Comparison of ENCODE assay signal across 1 cellular context in the genomic region with DNA sequence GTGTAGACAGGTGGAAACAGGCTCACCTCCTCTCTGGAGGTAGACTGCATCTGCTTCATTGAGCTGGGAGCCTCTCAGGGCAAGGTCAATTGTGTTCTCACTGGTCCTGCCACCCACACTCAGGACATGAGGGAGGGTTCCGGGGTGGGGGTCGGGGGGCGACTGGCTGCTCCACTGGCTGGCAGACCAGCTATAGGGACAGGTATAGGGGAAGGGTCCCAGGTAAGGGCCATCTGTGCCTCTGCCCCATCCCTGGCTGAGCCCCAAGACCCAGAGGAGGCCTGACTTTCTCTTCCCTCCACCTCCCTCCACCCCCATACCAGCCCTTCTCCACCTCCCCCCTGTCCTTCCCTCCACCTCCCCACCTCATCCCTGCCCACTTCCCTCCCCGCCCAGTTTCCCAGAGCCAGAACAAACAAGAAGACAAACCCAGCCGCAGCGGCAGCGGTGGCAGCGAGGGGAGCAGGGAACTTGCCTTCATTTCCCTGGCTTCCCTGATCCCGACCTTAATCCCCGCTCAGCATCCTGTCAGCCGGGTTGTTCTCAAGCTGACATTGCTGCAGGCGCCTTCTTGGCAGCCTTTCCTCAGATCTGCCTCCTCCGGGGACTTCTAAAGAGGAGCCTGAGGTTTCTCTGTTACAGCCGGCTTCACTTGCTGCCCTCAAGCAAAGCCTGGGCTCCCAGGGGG.
A peak's percentile ranks its signal among the peaks of the same experiment; 100 is the strongest.
TF ChIP-seq lines count a peak whose summit lies in the region.

No MANE protein-coding gene starts in this region.

TF ChIP-seq in HEK293, 187 proteins besides CTCF, POLR2A, EP300 and RAD21 (continued from another document):
- TF ChIP-seq EGR2 (tag by site-specific recombination; IDR thresholded peaks at IDR 0.05; ENCODE audit: low read depth) (peak; percentile 89), ZNF354C (tag by site-specific recombination; IDR thresholded peaks at IDR 0.05; ENCODE audit: borderline replicate concordance, low read depth) (no peak), ZNF223 (tag by site-specific recombination; IDR thresholded peaks at IDR 0.05) (no peak), REPIN1 (tag by site-specific recombination; IDR thresholded peaks at IDR 0.05; ENCODE audit: low read depth) (no peak), ZNF677 (tag by site-specific recombination; IDR thresholded peaks at IDR 0.05) (no peak), ZNF184 (tag by site-specific recombination; IDR thresholded peaks at IDR 0.05) (no peak), ZNF629 (tag by site-specific recombination; IDR thresholded peaks at IDR 0.05) (no peak), ZNF341 (tag by site-specific recombination; IDR thresholded peaks at IDR 0.05; ENCODE audit: low read depth) (peak; percentile 93), ZNF266 (tag by site-specific recombination; IDR thresholded peaks at IDR 0.05; ENCODE audit: low read depth) (no peak), ZNF433 (tag by site-specific recombination; IDR thresholded peaks at IDR 0.05; ENCODE audit: low read depth) (no peak), ZNF555 (tag by site-specific recombination; conservative IDR thresholded peaks at IDR 0.05) (no peak), ZFP37 (tag by site-specific recombination; IDR thresholded peaks at IDR 0.05) (no peak), OSR2 (tag by site-specific recombination; IDR thresholded peaks at IDR 0.05) (0 out of 2 replicates have a peak, but pooled peaks have one; percentile 17), MYNN (tag by site-specific recombination; IDR thresholded peaks at IDR 0.05; ENCODE audit: borderline replicate concordance) (no peak), ZNF335 (tag by site-specific recombination; conservative IDR thresholded peaks at IDR 0.05) (peak; percentile 60), GLI2 (tag by site-specific recombination; IDR thresholded peaks at IDR 0.05; ENCODE audit: borderline replicate concordance, low read depth) (no peak), ZNF404 (tag by site-specific recombination; IDR thresholded peaks at IDR 0.05) (no peak), ZBTB17 (tag by site-specific recombination; IDR thresholded peaks at IDR 0.05) (no peak), ZNF423 (tag by site-specific recombination; IDR thresholded peaks at IDR 0.05) (no peak), ZXDB (tag by site-specific recombination; IDR thresholded peaks at IDR 0.05) (no peak), ZNF211 (tag by site-specific recombination; IDR thresholded peaks at IDR 0.05; ENCODE audit: low read depth) (no peak)
- TF ChIP-seq, protein P1, sequence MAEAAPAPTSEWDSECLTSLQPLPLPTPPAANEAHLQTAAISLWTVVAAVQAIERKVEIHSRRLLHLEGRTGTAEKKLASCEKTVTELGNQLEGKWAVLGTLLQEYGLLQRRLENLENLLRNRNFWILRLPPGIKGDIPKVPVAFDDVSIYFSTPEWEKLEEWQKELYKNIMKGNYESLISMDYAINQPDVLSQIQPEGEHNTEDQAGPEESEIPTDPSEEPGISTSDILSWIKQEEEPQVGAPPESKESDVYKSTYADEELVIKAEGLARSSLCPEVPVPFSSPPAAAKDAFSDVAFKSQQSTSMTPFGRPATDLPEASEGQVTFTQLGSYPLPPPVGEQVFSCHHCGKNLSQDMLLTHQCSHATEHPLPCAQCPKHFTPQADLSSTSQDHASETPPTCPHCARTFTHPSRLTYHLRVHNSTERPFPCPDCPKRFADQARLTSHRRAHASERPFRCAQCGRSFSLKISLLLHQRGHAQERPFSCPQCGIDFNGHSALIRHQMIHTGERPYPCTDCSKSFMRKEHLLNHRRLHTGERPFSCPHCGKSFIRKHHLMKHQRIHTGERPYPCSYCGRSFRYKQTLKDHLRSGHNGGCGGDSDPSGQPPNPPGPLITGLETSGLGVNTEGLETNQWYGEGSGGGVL (tag by site-specific recombination; IDR thresholded peaks at IDR 0.05) = peak; percentile 62
- TF ChIP-seq, protein P2, sequence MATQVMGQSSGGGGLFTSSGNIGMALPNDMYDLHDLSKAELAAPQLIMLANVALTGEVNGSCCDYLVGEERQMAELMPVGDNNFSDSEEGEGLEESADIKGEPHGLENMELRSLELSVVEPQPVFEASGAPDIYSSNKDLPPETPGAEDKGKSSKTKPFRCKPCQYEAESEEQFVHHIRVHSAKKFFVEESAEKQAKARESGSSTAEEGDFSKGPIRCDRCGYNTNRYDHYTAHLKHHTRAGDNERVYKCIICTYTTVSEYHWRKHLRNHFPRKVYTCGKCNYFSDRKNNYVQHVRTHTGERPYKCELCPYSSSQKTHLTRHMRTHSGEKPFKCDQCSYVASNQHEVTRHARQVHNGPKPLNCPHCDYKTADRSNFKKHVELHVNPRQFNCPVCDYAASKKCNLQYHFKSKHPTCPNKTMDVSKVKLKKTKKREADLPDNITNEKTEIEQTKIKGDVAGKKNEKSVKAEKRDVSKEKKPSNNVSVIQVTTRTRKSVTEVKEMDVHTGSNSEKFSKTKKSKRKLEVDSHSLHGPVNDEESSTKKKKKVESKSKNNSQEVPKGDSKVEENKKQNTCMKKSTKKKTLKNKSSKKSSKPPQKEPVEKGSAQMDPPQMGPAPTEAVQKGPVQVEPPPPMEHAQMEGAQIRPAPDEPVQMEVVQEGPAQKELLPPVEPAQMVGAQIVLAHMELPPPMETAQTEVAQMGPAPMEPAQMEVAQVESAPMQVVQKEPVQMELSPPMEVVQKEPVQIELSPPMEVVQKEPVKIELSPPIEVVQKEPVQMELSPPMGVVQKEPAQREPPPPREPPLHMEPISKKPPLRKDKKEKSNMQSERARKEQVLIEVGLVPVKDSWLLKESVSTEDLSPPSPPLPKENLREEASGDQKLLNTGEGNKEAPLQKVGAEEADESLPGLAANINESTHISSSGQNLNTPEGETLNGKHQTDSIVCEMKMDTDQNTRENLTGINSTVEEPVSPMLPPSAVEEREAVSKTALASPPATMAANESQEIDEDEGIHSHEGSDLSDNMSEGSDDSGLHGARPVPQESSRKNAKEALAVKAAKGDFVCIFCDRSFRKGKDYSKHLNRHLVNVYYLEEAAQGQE (tag by site-specific recombination; IDR thresholded peaks at IDR 0.05) = no peak
TF ChIP-seq in HEK293: peak in this region for 9.
